13 cellular contexts compared by ENCODE assay signal in the genomic region with DNA sequence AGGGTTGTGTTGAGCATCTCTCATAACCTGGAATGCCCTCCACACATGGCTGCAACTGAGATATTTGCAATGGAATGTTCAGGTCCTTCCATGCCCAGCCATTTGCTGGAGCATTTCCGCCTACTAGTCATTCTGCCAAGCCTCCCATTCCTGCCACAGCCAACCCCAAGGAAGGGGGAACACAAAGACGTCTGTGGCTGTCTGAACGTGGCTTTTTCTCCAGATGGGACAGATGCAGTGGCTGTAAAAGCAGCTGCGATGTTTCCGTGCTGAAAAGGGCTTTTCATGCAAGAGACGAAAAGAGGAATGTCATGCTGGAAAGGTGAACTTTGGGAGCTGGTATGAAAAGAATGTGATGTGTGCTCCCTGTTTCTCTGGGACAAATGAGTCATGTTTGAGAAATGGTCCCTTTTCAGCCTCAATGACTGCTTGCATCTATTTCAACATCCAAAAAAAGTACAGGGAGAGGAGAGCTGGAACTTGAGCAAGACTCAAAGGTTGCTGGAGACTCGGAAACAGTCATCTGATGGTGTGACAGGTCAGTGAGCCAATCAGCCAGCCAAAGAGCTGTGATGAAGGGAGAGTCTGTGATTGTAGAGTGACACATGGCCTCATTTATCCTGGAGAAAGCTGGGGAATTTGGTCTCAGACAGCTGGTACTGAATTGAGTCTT.
DNase-seq lines count a peak whose midpoint lies in the region; ATAC-seq and TF ChIP-seq lines count a peak whose summit lies in the region.
"Had no signal": no experiment of that assay in that cellular context is flagged by ENCODE, and none has a peak within 500 bp of the region (broad histone marks: within the 10 kb centered on the region; RNA-seq: fewer than 3 reads in every experiment).

No MANE protein-coding gene starts in this region.

- H3K9ac ChIP-seq in mammary epithelial cell (ENCODE audit: insufficient read depth, low read length) (peak overlapping the region; percentile 35), skeletal muscle satellite cell (ENCODE audit: low read depth, low read length) (peak overlapping the region; percentile 75)

- intact Hi-C loops in mammary epithelial cell (cut with micrococcal nuclease), result loop anchor here (5.0 to 10.0 kb wide), 7 partner anchors 57 to 305 kb away; partner anchors contain the start of gene CPPED1

- no peak for TF ChIP-seq CTCF in mammary epithelial cell (conservative IDR thresholded peaks at IDR 0.05 in 1 of 2, IDR thresholded peaks at IDR 0.05 in 1 of 2; ENCODE audit: extremely low read depth in 1 of 2, insufficient read depth in 1 of 2, low read depth in 1 of 2, low read length in 2 of 2)

- 0% methylated on average over 7 of the region's 7 CpGs for WGBS in mammary epithelial cell (ENCODE audit: low coverage, missing lambda C conversion rate)

- H3K9me3 ChIP-seq in mammary epithelial cell (replicated peaks; ENCODE audit: insufficient read depth, low read length) (no peaks in the 10 kb centered on the region), skeletal muscle satellite cell (replicated peaks; ENCODE audit: low read length) (no peaks in the 10 kb centered on the region)
- H3K9me3 ChIP-seq: esophagus squamous epithelium had no signal

- H3K4me2 ChIP-seq in mammary epithelial cell (ENCODE audit: insufficient read depth, low read depth, low read length), result peak overlapping the region; percentile 55
- H3K4me2 ChIP-seq in skeletal muscle satellite cell (ENCODE audit: low read length), result peak overlapping the region; percentile 61

- no peak for ATAC-seq in GM21529 (IDR thresholded peaks at IDR 0.05; ENCODE audit: unreplicated experiment)
- ATAC-seq in HG03432 (IDR thresholded peaks at IDR 0.05; ENCODE audit: unreplicated experiment), result no peak
- ATAC-seq: stimulated activated naive B cell treated with anti-CD40 and anti-IgM and Interleukin-4, amounts not matched to agents 10 μg/mL and 1 μg/mL and 100 μg/mL, for 72 hours had no signal

- no TSS peak for BruUV-seq in mammary epithelial cell (replicated peaks; lab: Mats Ljungman, UMichigan)

- in situ Hi-C loops in mammary epithelial cell (cut with MboI; ENCODE audit: low sequenced_read_pairs in 2 of 2), result no loop called here

- H4K20me1 ChIP-seq in mammary epithelial cell (ENCODE audit: insufficient read depth, low read length), result no peaks in the 10 kb centered on the region

- H3K27ac ChIP-seq in mammary epithelial cell (ENCODE audit: insufficient read depth, low read depth, low read length), result peak overlapping the region; percentile 86
- H3K27ac ChIP-seq: esophagus squamous epithelium had no signal

- DNase-seq in HT1080 (ENCODE audit: low read depth), result peak; percentile 84
- peak; percentile 98 for DNase-seq in mammary epithelial cell
- peak; percentile 99 for DNase-seq in kidney glomerular epithelial cell (lab: John Stamatoyannopoulos, UW)
- no peak for DNase-seq in activated CD4-positive, alpha-beta T cell treated with anti-CD3 and anti-CD28 coated beads for 4 hours
- DNase-seq in DMS153 (lab: John Stamatoyannopoulos, UW), result no peak
- DNase-seq: activated CD4-positive, alpha-beta T cell treated with anti-CD3 and anti-CD28 coated beads, Interleukin-2, amount 10 ng/mL, durations not matched to agents 7 days and 5 days; DMS 273 treated with DMSO at 0.1 percent for 48 hours; esophagus squamous epithelium; NCI-H1436 treated with DMSO at 0.1 percent for 48 hours; stimulated activated naive B cell treated with anti-CD40 and anti-IgM and Interleukin-4, amounts not matched to agents 10 μg/mL and 1 μg/mL and 100 μg/mL, for 72 hours had no signal

- CTCF ChIA-PET in mammary epithelial cell (lab: Charles Lee; ENCODE audit: low non-redundant PET), result interaction anchor here (0.6 kb wide), 1 partner anchor 598 kb away, joined by 4 read pairs; no protein-coding TSS in a partner anchor

- dilution Hi-C loops in mammary epithelial cell (cut with HindIII; ENCODE audit: low sequenced_read_pairs), result loop anchor here (5.0 to 10.0 kb wide), 2 partner anchors 102 to 135 kb away; no protein-coding TSS in a partner anchor

- H3K27me3 ChIP-seq in mammary epithelial cell (ENCODE audit: insufficient read depth, low read length), result no peaks in the 10 kb centered on the region
- H3K27me3 ChIP-seq in skeletal muscle satellite cell (ENCODE audit: control insufficient read depth, insufficient read depth, low read length), result no peaks in the 10 kb centered on the region
- H3K27me3 ChIP-seq: esophagus squamous epithelium had no signal

- H3K4me3 ChIP-seq in mammary epithelial cell (replicated peaks in 1 of 3; ENCODE audit: insufficient read depth in 1 of 3, low read depth in 2 of 3, low read length in 3 of 3) (no peak overlapping the region), skeletal muscle satellite cell (ENCODE audit: low read length) (peak overlapping the region; percentile 21)
- H3K4me3 ChIP-seq: esophagus squamous epithelium had no signal

- H2AFZ ChIP-seq in mammary epithelial cell (ENCODE audit: low read depth, low read length), result peak overlapping the region; percentile 4

- H3K36me3 ChIP-seq in mammary epithelial cell (ENCODE audit: insufficient read depth, low read length) (no peaks in the 10 kb centered on the region), skeletal muscle satellite cell (ENCODE audit: insufficient read depth, low read length) (no peaks in the 10 kb centered on the region)
- H3K36me3 ChIP-seq: esophagus squamous epithelium had no signal

- H3K79me2 ChIP-seq in mammary epithelial cell (ENCODE audit: insufficient read depth, low read length), result peaks cover 15% of the 10 kb centered on the region

- H3K4me1 ChIP-seq in mammary epithelial cell (ENCODE audit: insufficient read depth, low read length) (peaks cover 49% of the 10 kb centered on the region), skeletal muscle satellite cell (ENCODE audit: control insufficient read depth, insufficient read depth, low read length) (peaks cover 54% of the 10 kb centered on the region)
- H3K4me1 ChIP-seq: esophagus squamous epithelium had no signal

Comparison
In these comparisons a context has a peak if more than half of its experiments do, and no peak if none do; other contexts are left out.
1. DNase-seq: peak in HT1080 (single experiment), mammary epithelial cell (single experiment) and kidney glomerular epithelial cell (single experiment); none in activated CD4-positive, alpha-beta T cell treated with anti-CD3 and anti-CD28 coated beads for 4 hours (0 of 2) and DMS153 (single experiment).